1 cellular context compared by ENCODE assay signal in the genomic region with DNA sequence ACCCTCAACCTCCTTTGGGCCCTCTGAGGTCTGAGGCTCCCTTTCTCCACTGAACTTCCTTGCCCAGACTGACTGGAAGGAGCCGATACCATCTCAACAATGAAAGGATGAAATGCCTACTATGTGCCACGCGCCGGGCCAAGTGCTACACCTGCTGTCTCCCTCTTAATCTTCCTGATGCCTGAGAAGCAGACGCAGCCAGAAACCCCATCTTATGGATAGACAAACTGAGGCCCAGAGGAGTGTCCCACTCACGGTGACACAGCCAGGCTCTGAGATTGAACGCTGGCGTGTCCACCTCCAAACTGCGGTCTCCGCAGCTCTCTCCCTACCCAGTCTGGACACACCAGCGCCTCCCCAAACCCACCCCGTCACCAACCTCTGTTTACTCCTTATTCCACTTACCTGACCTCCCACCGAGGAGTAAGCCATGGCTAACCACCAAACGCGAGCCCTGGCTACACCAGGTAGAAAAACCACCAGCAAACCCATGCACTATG.
TF ChIP-seq lines count a peak whose summit lies in the region.

No MANE protein-coding gene starts in this region.

TF ChIP-seq in K562, 482 proteins besides CTCF, POLR2A, EP300 and RAD21:
- TF ChIP-seq RBM25 (IDR thresholded peaks at IDR 0.05; ENCODE audit: low read depth, low read length, severe bottlenecking), result peak; percentile 65
- TF ChIP-seq NFXL1 (CRISPR knock-in tag; IDR thresholded peaks at IDR 0.05), result no peak
- TF ChIP-seq ZNF165 (CRISPR knock-in tag; IDR thresholded peaks at IDR 0.05; ENCODE audit: borderline replicate concordance), result no peak
- no peak for TF ChIP-seq ETV5 (CRISPR knock-in tag; IDR thresholded peaks at IDR 0.05; ENCODE audit: low read depth)
- no peak for TF ChIP-seq EHMT2 (IDR thresholded peaks at IDR 0.05)
- no peak for TF ChIP-seq SMAD3 (CRISPR knock-in tag; conservative IDR thresholded peaks at IDR 0.05)
- 0 out of 2 replicates have a peak, but pooled peaks have one; percentile 29 for TF ChIP-seq ZKSCAN1 (IDR thresholded peaks at IDR 0.05; ENCODE audit: low read depth, low read length)
- TF ChIP-seq CBFA2T2 (conservative IDR thresholded peaks at IDR 0.05), result no peak
- no peak for TF ChIP-seq HLTF (IDR thresholded peaks at IDR 0.05)
- TF ChIP-seq, protein P1, sequence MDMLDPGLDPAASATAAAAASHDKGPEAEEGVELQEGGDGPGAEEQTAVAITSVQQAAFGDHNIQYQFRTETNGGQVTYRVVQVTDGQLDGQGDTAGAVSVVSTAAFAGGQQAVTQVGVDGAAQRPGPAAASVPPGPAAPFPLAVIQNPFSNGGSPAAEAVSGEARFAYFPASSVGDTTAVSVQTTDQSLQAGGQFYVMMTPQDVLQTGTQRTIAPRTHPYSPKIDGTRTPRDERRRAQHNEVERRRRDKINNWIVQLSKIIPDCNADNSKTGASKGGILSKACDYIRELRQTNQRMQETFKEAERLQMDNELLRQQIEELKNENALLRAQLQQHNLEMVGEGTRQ (CRISPR knock-in tag; IDR thresholded peaks at IDR 0.05), result no peak
- TF ChIP-seq FOXJ3 (CRISPR knock-in tag; IDR thresholded peaks at IDR 0.05), result no peak
- no peak for TF ChIP-seq TAF1 (IDR thresholded peaks at IDR 0.05; ENCODE audit: control insufficient read depth, extremely low read depth, insufficient read depth, low read length, severe bottlenecking)
- TF ChIP-seq, protein P2, sequence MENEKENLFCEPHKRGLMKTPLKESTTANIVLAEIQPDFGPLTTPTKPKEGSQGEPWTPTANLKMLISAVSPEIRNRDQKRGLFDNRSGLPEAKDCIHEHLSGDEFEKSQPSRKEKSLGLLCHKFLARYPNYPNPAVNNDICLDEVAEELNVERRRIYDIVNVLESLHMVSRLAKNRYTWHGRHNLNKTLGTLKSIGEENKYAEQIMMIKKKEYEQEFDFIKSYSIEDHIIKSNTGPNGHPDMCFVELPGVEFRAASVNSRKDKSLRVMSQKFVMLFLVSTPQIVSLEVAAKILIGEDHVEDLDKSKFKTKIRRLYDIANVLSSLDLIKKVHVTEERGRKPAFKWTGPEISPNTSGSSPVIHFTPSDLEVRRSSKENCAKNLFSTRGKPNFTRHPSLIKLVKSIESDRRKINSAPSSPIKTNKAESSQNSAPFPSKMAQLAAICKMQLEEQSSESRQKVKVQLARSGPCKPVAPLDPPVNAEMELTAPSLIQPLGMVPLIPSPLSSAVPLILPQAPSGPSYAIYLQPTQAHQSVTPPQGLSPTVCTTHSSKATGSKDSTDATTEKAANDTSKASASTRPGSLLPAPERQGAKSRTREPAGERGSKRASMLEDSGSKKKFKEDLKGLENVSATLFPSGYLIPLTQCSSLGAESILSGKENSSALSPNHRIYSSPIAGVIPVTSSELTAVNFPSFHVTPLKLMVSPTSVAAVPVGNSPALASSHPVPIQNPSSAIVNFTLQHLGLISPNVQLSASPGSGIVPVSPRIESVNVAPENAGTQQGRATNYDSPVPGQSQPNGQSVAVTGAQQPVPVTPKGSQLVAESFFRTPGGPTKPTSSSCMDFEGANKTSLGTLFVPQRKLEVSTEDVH (IDR thresholded peaks at IDR 0.05; ENCODE audit: low read depth, partially characterized antibody), result no peak
- TF ChIP-seq ZNF146 (CRISPR knock-in tag; IDR thresholded peaks at IDR 0.05; ENCODE audit: unreplicated experiment), result no peak
- TF ChIP-seq MAFG (tag; conservative IDR thresholded peaks at IDR 0.05), result no peak
